In the genomic region with DNA sequence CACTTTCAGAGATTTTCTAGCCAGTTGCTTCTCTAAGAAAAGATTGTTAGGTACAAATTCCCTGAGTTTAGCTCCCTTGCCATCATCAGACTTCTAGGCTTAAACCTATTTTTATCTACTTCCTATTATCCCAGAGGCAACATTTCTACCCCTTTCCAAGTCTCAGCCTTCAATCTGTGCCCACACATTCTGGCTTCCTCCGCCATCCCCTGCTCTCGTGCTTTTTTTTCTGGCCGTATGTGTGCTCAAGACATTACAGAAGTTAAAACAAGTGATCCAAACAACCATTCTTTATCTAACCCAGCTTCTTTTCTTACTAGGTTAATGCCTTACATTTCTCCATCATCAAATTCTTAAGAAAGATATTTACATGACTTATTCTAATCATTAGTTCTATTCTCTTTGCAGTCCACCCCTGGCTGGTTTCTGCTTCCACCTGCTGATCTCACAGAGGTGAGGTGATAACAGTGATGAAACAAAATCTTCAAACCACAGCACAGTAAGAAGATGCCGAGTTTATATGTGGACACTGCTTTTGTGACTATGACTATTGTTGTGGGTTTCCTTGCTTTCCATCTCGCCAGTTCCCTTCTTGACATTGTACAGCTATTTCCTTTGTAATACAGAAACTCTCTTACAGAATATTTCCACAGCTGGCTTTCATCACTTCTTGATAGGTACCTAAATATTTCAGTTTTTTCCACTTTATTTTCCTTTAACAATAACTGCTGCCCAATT, we compare ENCODE assay signal across 15 cellular contexts. TPM values are rescaled to one million over a fixed set of nuclear protein-coding genes. Genes with fewer than 3 reads are reported as not detected.
DNase-seq lines count a peak whose midpoint lies in the region; ATAC-seq, FAIRE-seq and TF ChIP-seq lines count a peak whose summit lies in the region.
"Had no signal": no experiment of that assay in that cellular context is flagged by ENCODE, and none has a peak within 500 bp of the region (broad histone marks: within the 10 kb centered on the region; RNA-seq: fewer than 3 reads in every experiment).

No MANE protein-coding gene starts in this region.

- DNase-seq in GM12891 (ENCODE audit: insufficient read length, low spot score) (no peak), lower lobe of right lung (no peak), endothelial cell (ENCODE audit: low spot score) (no peak), chondrocyte (ENCODE audit: low spot score) (no peak), DMS114 treated with DMSO at 0.1 percent for 48 hours (lab: John Stamatoyannopoulos, UW; ENCODE audit: unreplicated experiment) (no peak)
- DNase-seq in activated T-helper 2 cell treated with anti-CD3 and anti-CD28 coated beads, Interferon-gamma antibody, Interleukin-2, Interleukin-4, amounts not matched to agents 10 μg/mL and 5 μg/mL and 100 μg/mL, durations not matched to agents 14 hours and 24 hours and 36 hours (ENCODE audit: low spot score) = no peak
- DNase-seq: activated B cell treated with CpG ODN at 0.5 μM for 24 hours; effector memory CD4-positive, alpha-beta T cell; GOT3; hypothalamus had no signal

- H3K9me3 ChIP-seq in lower lobe of right lung = no peaks in the 10 kb centered on the region

- ATAC-seq in GM18870 (IDR thresholded peaks at IDR 0.05; ENCODE audit: unreplicated experiment) = peak; percentile 77
- peak; percentile 73 for ATAC-seq in HG03095 (IDR thresholded peaks at IDR 0.05; ENCODE audit: unreplicated experiment)
- no peak for ATAC-seq in lower lobe of right lung
- ATAC-seq: Right ventricle myocardium inferior, sciatic nerve had no signal

- intact Hi-C loops in activated T-helper 2 cell treated with anti-CD3 and anti-CD28 coated beads, Interferon-gamma antibody, Interleukin-2, Interleukin-4, amounts not matched to agents 10 μg/mL and 5 μg/mL and 100 μg/mL, durations not matched to agents 14 hours and 24 hours and 36 hours (cut with micrococcal nuclease) = loop anchor here (1.0 to 2.0 kb wide), 2 partner anchors 20 to 50 kb away; no protein-coding TSS in a partner anchor
- intact Hi-C loops in lower lobe of right lung (cut with DNase I) = no loop called here

- H3K4me1 ChIP-seq in lower lobe of right lung = no peaks in the 10 kb centered on the region

- no peak overlapping the region for H3K4me3 Mint-ChIP-seq in activated T-helper 2 cell treated with anti-CD3 and anti-CD28 coated beads, Interferon-gamma antibody, Interleukin-2, Interleukin-4, amounts not matched to agents 10 μg/mL and 5 μg/mL and 100 μg/mL, durations not matched to agents 14 hours and 24 hours and 36 hours (ENCODE audit: low read depth)
- H3K4me3 Mint-ChIP-seq in endothelial cell (ENCODE audit: unreplicated experiment) = no peak overlapping the region
- H3K4me3 Mint-ChIP-seq in chondrocyte (ENCODE audit: unreplicated experiment) = no peak overlapping the region
- H3K4me3 Mint-ChIP-seq: activated B cell treated with CpG ODN at 0.5 μM for 24 hours had no signal

- H3K4me1 Mint-ChIP-seq in activated T-helper 2 cell treated with anti-CD3 and anti-CD28 coated beads, Interferon-gamma antibody, Interleukin-2, Interleukin-4, amounts not matched to agents 10 μg/mL and 5 μg/mL and 100 μg/mL, durations not matched to agents 14 hours and 24 hours and 36 hours (ENCODE audit: low read depth) = peaks cover 17% of the 10 kb centered on the region
- H3K4me1 Mint-ChIP-seq in endothelial cell (ENCODE audit: unreplicated experiment) (peaks cover 10% of the 10 kb centered on the region), chondrocyte (ENCODE audit: low read depth) (peaks cover 18% of the 10 kb centered on the region)
- H3K4me1 Mint-ChIP-seq: activated B cell treated with CpG ODN at 0.5 μM for 24 hours had no signal

- no peak overlapping the region for H3K4me3 ChIP-seq in lower lobe of right lung

- H3K9me3 Mint-ChIP-seq in activated T-helper 2 cell treated with anti-CD3 and anti-CD28 coated beads, Interferon-gamma antibody, Interleukin-2, Interleukin-4, amounts not matched to agents 10 μg/mL and 5 μg/mL and 100 μg/mL, durations not matched to agents 14 hours and 24 hours and 36 hours = no peaks in the 10 kb centered on the region
- no peaks in the 10 kb centered on the region for H3K9me3 Mint-ChIP-seq in endothelial cell (ENCODE audit: unreplicated experiment)
- H3K9me3 Mint-ChIP-seq in chondrocyte (ENCODE audit: low read depth) = no peaks in the 10 kb centered on the region
- H3K9me3 Mint-ChIP-seq: activated B cell treated with CpG ODN at 0.5 μM for 24 hours had no signal

- H3K36me3 ChIP-seq in lower lobe of right lung = no peaks in the 10 kb centered on the region

- peaks cover 3% of the 10 kb centered on the region for H3K36me3 Mint-ChIP-seq in activated T-helper 2 cell treated with anti-CD3 and anti-CD28 coated beads, Interferon-gamma antibody, Interleukin-2, Interleukin-4, amounts not matched to agents 10 μg/mL and 5 μg/mL and 100 μg/mL, durations not matched to agents 14 hours and 24 hours and 36 hours (ENCODE audit: low read depth)
- H3K36me3 Mint-ChIP-seq in endothelial cell (ENCODE audit: low read depth, unreplicated experiment) = no peaks in the 10 kb centered on the region
- no peaks in the 10 kb centered on the region for H3K36me3 Mint-ChIP-seq in chondrocyte (ENCODE audit: low read depth)

- no peak for TF ChIP-seq POLR2A in GM12891 (IDR thresholded peaks at IDR 0.05; ENCODE audit: low read depth, low read length)

- H3K27ac ChIP-seq in lower lobe of right lung = no peak overlapping the region

- no peak for FAIRE-seq in GM12891 (lab: Jason Lieb, UNC)
- FAIRE-seq: astrocyte had no signal

- H3K27ac Mint-ChIP-seq in activated T-helper 2 cell treated with anti-CD3 and anti-CD28 coated beads, Interferon-gamma antibody, Interleukin-2, Interleukin-4, amounts not matched to agents 10 μg/mL and 5 μg/mL and 100 μg/mL, durations not matched to agents 14 hours and 24 hours and 36 hours = peak overlapping the region; percentile 83
- H3K27ac Mint-ChIP-seq in endothelial cell (ENCODE audit: unreplicated experiment) = no peak overlapping the region
- H3K27ac Mint-ChIP-seq in chondrocyte (ENCODE audit: unreplicated experiment) = no peak overlapping the region
- H3K27ac Mint-ChIP-seq: activated B cell treated with CpG ODN at 0.5 μM for 24 hours had no signal

- no peaks in the 10 kb centered on the region for H3K27me3 Mint-ChIP-seq in activated T-helper 2 cell treated with anti-CD3 and anti-CD28 coated beads, Interferon-gamma antibody, Interleukin-2, Interleukin-4, amounts not matched to agents 10 μg/mL and 5 μg/mL and 100 μg/mL, durations not matched to agents 14 hours and 24 hours and 36 hours (ENCODE audit: low read depth)
- H3K27me3 Mint-ChIP-seq in endothelial cell (ENCODE audit: unreplicated experiment) (no peaks in the 10 kb centered on the region), chondrocyte (ENCODE audit: low read depth) (no peaks in the 10 kb centered on the region)
- H3K27me3 Mint-ChIP-seq: activated B cell treated with CpG ODN at 0.5 μM for 24 hours had no signal

- no peak for TF ChIP-seq CTCF in lower lobe of right lung (IDR thresholded peaks at IDR 0.05)
- TF ChIP-seq CTCF in endothelial cell (IDR thresholded peaks at IDR 0.05; ENCODE audit: unreplicated experiment) = no peak
- TF ChIP-seq CTCF in chondrocyte (IDR thresholded peaks at IDR 0.05) = no peak

- H3K27me3 ChIP-seq in lower lobe of right lung (ENCODE audit: low read depth) = no peaks in the 10 kb centered on the region

TF ChIP-seq in GM12891, 5 proteins besides CTCF, POLR2A, EP300 and RAD21:
- TF ChIP-seq POU2F2 (IDR thresholded peaks at IDR 0.05; ENCODE audit: low read depth, low read length) (no peak), POLR2AphosphoS5 (IDR thresholded peaks at IDR 0.05; ENCODE audit: low read depth, low read length) (no peak), SPI1 (IDR thresholded peaks at IDR 0.05; ENCODE audit: low read depth, low read length) (peak; percentile 49), TAF1 (IDR thresholded peaks at IDR 0.05; ENCODE audit: low read depth, low read length) (no peak), PAX5 (IDR thresholded peaks at IDR 0.05; ENCODE audit: insufficient read depth, low read length, severe bottlenecking) (no peak)

RNA-seq across cellular contexts. Expression of a gene that starts 18.3 kb away (rescaled TPM):
- 5.2 TPM for polyA plus RNA-seq in GM12891 (2012; ENCODE audit: low read depth, missing spikeins)
- 254 and 265 TPM in 2 replicates for total RNA-seq in activated T-helper 2 cell treated with anti-CD3 and anti-CD28 coated beads, Interferon-gamma antibody, Interleukin-2, Interleukin-4, amounts not matched to agents 10 μg/mL and 5 μg/mL and 100 μg/mL, durations not matched to agents 14 hours and 24 hours and 36 hours
- total RNA-seq in lower lobe of right lung = 21.7 TPM
- total RNA-seq in endothelial cell (ENCODE audit: unreplicated experiment) = 32.6 TPM
- 161 to 162 TPM (median 162 TPM) in 3 replicates for total RNA-seq in chondrocyte

Comparison
In these comparisons a context has a peak if more than half of its experiments do, and no peak if none do; other contexts are left out.
1. ATAC-seq: peak in GM18870 (single experiment) and HG03095 (single experiment); none in lower lobe of right lung (0 of 2).